ENCODE assay signal across 1 cellular context in genomic region chr18:31596081-31596872, GRCh38.
TF ChIP-seq lines count a peak whose summit lies in the region.

No MANE protein-coding gene starts in this region.

TF ChIP-seq in HepG2, 621 proteins besides CTCF, POLR2A, EP300 and RAD21 (continued from another document):
- TF ChIP-seq ARID5B (CRISPR knock-in tag; IDR thresholded peaks at IDR 0.05) (peak; percentile 24; the same call in 1 of the 2 replicates), ZFP36L2 (CRISPR knock-in tag; IDR thresholded peaks at IDR 0.05) (no peak), SOX13 (IDR thresholded peaks at IDR 0.05) (no peak), SOX13 (CRISPR knock-in tag; conservative IDR thresholded peaks at IDR 0.05 in 1 of 2, IDR thresholded peaks at IDR 0.05 in 1 of 2) (peak in 1 of 2 experiments; percentile 26; a peak in 1 of 4 replicates), NCOA2 (CRISPR knock-in tag; IDR thresholded peaks at IDR 0.05) (0 out of 2 replicates have a peak, but pooled peaks have one; percentile 8), ZNF687 (CRISPR knock-in tag; IDR thresholded peaks at IDR 0.05) (peak; percentile 29; the same call in 1 of the 2 replicates), ZNF18 (CRISPR knock-in tag; IDR thresholded peaks at IDR 0.05; ENCODE audit: insufficient replicate concordance) (no peak), HNF1A (IDR thresholded peaks at IDR 0.05; ENCODE audit: low read depth) (no peak; the same call in 1 of the 2 replicates), HNF1A (CRISPR knock-in tag; IDR thresholded peaks at IDR 0.05; ENCODE audit: borderline replicate concordance) (peak; percentile 70; the same call in 1 of the 2 replicates), PAXIP1 (CRISPR knock-in tag; conservative IDR thresholded peaks at IDR 0.05) (0 out of 2 replicates have a peak, but pooled peaks have one; percentile 28), FOXA1 (IDR thresholded peaks at IDR 0.05) (no peak), FOXA1 (CRISPR knock-in tag; IDR thresholded peaks at IDR 0.05) (peak; percentile 52), FOXA3 (CRISPR knock-in tag; IDR thresholded peaks at IDR 0.05) (peak; percentile 33; the same call in 1 of the 2 replicates), ELF3 (CRISPR knock-in tag; IDR thresholded peaks at IDR 0.05) (peak; percentile 10; the same call in 1 of the 2 replicates), FOSL2 (CRISPR knock-in tag; IDR thresholded peaks at IDR 0.05) (0 out of 2 replicates have a peak, but pooled peaks have one; percentile 21), ZNF3 (CRISPR knock-in tag; IDR thresholded peaks at IDR 0.05) (peak; percentile 91)
TF ChIP-seq in HepG2: peak in this region for 14.
